Comparison of ENCODE assay signal across 8 cellular contexts in genomic region chr19:45769054-45769782, GRCh38. TPM values are rescaled to one million over a fixed set of nuclear protein-coding genes. Genes with fewer than 3 reads are reported as not detected.
DNase-seq lines count a peak whose midpoint lies in the region; ATAC-seq, FAIRE-seq and TF ChIP-seq lines count a peak whose summit lies in the region.

Gene SIX5, minus strand, starts transcription at chr19:45769252. Its CDS starts 408 bp downstream, at chr19:45768844.

- under 1% methylated on average over 65 of the region's 65 CpGs for WGBS in liver

- DNase-seq in BE2C (peak; percentile 99), GM19239 (ENCODE audit: insufficient read length, low spot score) (peak; percentile 98), NCI-H526 treated with DMSO at 0.1 percent for 48 hours (lab: John Stamatoyannopoulos, UW) (peak; percentile 75), dermis blood vessel endothelial cell (peak; percentile 99)
- DNase-seq in activated CD4-positive, alpha-beta T cell treated with anti-CD3 and anti-CD28 coated beads, Interleukin-2, amount 50 U/mL, for 24 hours (ENCODE audit: low read depth in 1 of 2, low spot score in 1 of 2) = peak; percentile 84 to 89
- DNase-seq in stimulated activated CD4-positive, alpha-beta T cell treated with anti-CD3 and anti-CD28 coated beads, Interleukin-4, amount 100 ng/mL, for 1 hour = peak; percentile 94

- H3K9me3 ChIP-seq in BE2C (no peaks in the 10 kb centered on the region), liver (ENCODE audit: control insufficient read depth in 4 of 4, low read length in 3 of 4) (no peaks in the 10 kb centered on the region)

- H3K36me3 ChIP-seq in BE2C = no peaks in the 10 kb centered on the region
- peaks cover 0 to 2% (median 0%) of the 10 kb centered on the region in 4 donors for H3K36me3 ChIP-seq in liver (ENCODE audit: control insufficient read depth in 4 of 4, insufficient read depth in 3 of 4, low read depth in 1 of 4, low read length in 3 of 4)

- H3K4me1 ChIP-seq in BE2C = peaks cover 8% of the 10 kb centered on the region
- peaks cover 9 to 57% (median 29%) of the 10 kb centered on the region in 4 donors for H3K4me1 ChIP-seq in liver (ENCODE audit: control insufficient read depth in 4 of 4, insufficient read depth in 4 of 4, low read length in 3 of 4)

- TF ChIP-seq RAD21 in liver (IDR thresholded peaks at IDR 0.05) = peak in 1 of 2 donors; percentile 47

- H3K27ac ChIP-seq in liver (ENCODE audit: low read depth in 1 of 2, low read length in 2 of 2) = peak within 1 kb of the TSS; percentile 86 to 99

- H3K27me3 ChIP-seq in BE2C (peaks cover 22% of the 10 kb centered on the region), liver (ENCODE audit: control insufficient read depth in 4 of 4, insufficient read depth in 4 of 4, low read length in 3 of 4) (no peaks in the 10 kb centered on the region)

- peak; percentile 97 for FAIRE-seq in GM19239 (lab: Jason Lieb, UNC)

- ATAC-seq in HG03442 (IDR thresholded peaks at IDR 0.05; ENCODE audit: unreplicated experiment) = peak; percentile 60

- peak within 1 kb of the TSS; percentile 72 to 83 for H3K9ac ChIP-seq in liver (ENCODE audit: low read depth in 1 of 2, low read length in 2 of 2)

- H3K4me3 ChIP-seq in BE2C (ENCODE audit: low read depth, low read length) (peak within 1 kb of the TSS; percentile 70), liver (ENCODE audit: low read depth in 1 of 3, low read length in 3 of 3) (peak within 1 kb of the TSS; percentile 86 to 95 (median 89))

- no peak for TF ChIP-seq CTCF in BE2C (IDR thresholded peaks at IDR 0.05; ENCODE audit: low read depth, low read length)
- no peak for TF ChIP-seq CTCF in liver (IDR thresholded peaks at IDR 0.05; ENCODE audit: low read depth, low read length, missing input control)

TF ChIP-seq in liver, 16 proteins besides CTCF, POLR2A, EP300 and RAD21:
- TF ChIP-seq HNF4A (conservative IDR thresholded peaks at IDR 0.05) (peak in 1 of 2 donors; percentile 22), TAF1 (conservative IDR thresholded peaks at IDR 0.05) (no peak), NR2F2 (IDR thresholded peaks at IDR 0.05) (peak; percentile 40), FOXA2 (IDR thresholded peaks at IDR 0.05) (peak; percentile 11), ATF3 (IDR thresholded peaks at IDR 0.05) (no peak), ZBTB33 (IDR thresholded peaks at IDR 0.05) (no peak), REST (IDR thresholded peaks at IDR 0.05) (peak; percentile 82), EGR1 (IDR thresholded peaks at IDR 0.05; ENCODE audit: low read depth in 2 of 2) (peak; percentile 86 to 94), FOXA1 (IDR thresholded peaks at IDR 0.05) (peak; percentile 77), GABPA (IDR thresholded peaks at IDR 0.05 in 1 of 2, conservative IDR thresholded peaks at IDR 0.05 in 1 of 2) (peak in 1 of 2 donors; percentile 59), RXRA (IDR thresholded peaks at IDR 0.05) (peak in 1 of 2 donors; percentile 23), MAX (IDR thresholded peaks at IDR 0.05) (no peak), SP1 (IDR thresholded peaks at IDR 0.05) (peak; percentile 74), YY1 (IDR thresholded peaks at IDR 0.05) (peak; percentile 93), JUND (IDR thresholded peaks at IDR 0.05) (no peak), HNF4G (IDR thresholded peaks at IDR 0.05) (no peak)
TF ChIP-seq in liver: peak in this region for 10.

RNA-seq across cellular contexts. Expression of gene SIX5, which starts in this region (rescaled TPM):
- 3.3 TPM for polyA plus RNA-seq in BE2C (2012; ENCODE audit: insufficient read depth, insufficient read length, low read depth)
- 9.8 and 11.7 TPM in 2 replicates for total RNA-seq in dermis blood vessel endothelial cell
- 1 to 10 TPM; 2.7 to 5.0 TPM for total RNA-seq in liver
- polyA plus RNA-seq in liver = 1 to 10 TPM; 3.7 to 9.9 TPM

Comparison
In these comparisons a context has a peak if more than half of its experiments do, and no peak if none do; other contexts are left out.
1. Peak in every context shown above with its lines: DNase-seq, ATAC-seq, H3K4me3 ChIP-seq and H3K27ac ChIP-seq.